ENCODE assay signal across 26 cellular contexts in the genomic region with DNA sequence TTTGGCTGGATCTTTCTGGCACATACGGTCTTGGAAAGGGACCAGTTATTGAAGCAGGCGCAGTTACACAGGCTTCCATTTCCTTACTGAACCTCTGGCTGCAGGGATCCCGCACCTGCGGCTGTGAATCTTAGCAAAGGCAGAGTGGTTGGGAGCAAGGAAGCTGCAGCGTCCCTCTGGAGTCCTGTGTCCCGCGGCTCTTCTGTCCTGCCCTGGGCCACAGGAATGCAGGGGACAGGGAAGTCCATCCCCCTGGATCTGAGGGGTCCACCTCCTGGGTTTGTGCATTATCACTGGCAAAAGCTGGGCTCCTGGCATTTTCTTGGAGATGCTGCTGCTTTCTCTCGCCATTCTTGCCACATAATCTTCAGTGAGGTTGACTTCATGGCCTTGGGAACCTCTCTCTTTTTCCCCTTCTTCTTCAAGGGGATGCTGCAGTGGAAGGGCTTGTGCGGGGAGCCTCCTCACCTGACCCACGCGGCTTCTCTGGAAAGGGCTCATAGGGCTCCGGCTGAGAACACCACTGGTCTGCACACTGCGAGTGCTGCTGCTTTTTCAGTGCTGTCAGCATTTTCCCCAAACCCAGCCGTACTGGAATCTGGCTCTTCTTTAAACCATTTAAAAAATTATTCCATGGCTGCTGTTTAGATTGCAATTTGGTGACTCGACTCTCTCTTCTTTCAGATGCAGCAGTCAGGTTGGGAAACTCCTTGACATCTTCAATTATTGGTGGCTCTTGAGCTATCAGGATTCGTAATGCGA.
"Had no signal": no experiment of that assay in that cellular context is flagged by ENCODE, and none has a peak within 500 bp of the region (broad histone marks: within the 10 kb centered on the region; RNA-seq: fewer than 3 reads in every experiment).

No MANE protein-coding gene starts in this region.

- H3K36me3 ChIP-seq: brain microvascular endothelial cell, cardiac muscle cell had no signal

- DNase-seq: activated CD4-positive, alpha-beta T cell treated with anti-CD3 and anti-CD28 coated beads for 4 hours; activated CD8-positive, alpha-beta memory T cell treated with anti-CD3 and anti-CD28 coated beads, Interleukin-2, amount 50 U/mL, for 4 hours; activated CD8-positive, alpha-beta T cell treated with anti-CD3 and anti-CD28 coated beads for 36 hours; activated gamma-delta T cell treated with Interleukin-2 at 50 U/mL for 16 hours; activated naive CD4-positive, alpha-beta T cell treated with anti-CD3 and anti-CD28 coated beads, Interleukin-2, amount 10 ng/mL, durations not matched to agents 7 days and 5 days; activated naive CD8-positive, alpha-beta T cell treated with anti-CD3 and anti-CD28 coated beads for 36 hours; activated T-cell treated with anti-CD3 and anti-CD28 coated beads, Interleukin-2, amount 50 U/mL, for 72 hours; brain microvascular endothelial cell; Kasumi-1; KBM-7; NCI-H1105 treated with DMSO at 0.1 percent for 48 hours; NCI-H1436 treated with DMSO at 0.1 percent for 48 hours; NCI-H1930; NCI-H2107; NCI-H2171 treated with DMSO at 0.1 percent for 48 hours; NCI-H226; NCI-H526; NCI-H82; PC-9; SHP77 treated with DMSO at 0.1 percent for 48 hours; T-helper 17 cell; T-helper 9 cell had no signal

- H3K4me1 Mint-ChIP-seq: activated naive CD4-positive, alpha-beta T cell treated with anti-CD3 and anti-CD28 coated beads, Interleukin-2, amount 10 ng/mL, durations not matched to agents 7 days and 5 days; activated naive CD8-positive, alpha-beta T cell treated with anti-CD3 and anti-CD28 coated beads for 36 hours; T-helper 17 cell had no signal

- H3K4me2 ChIP-seq: PC-9 had no signal

- H3K27ac ChIP-seq: brain microvascular endothelial cell, cardiac muscle cell, PC-9, VCaP had no signal

- H3K27ac Mint-ChIP-seq: activated CD8-positive, alpha-beta T cell treated with anti-CD3 and anti-CD28 coated beads for 36 hours; activated naive CD4-positive, alpha-beta T cell treated with anti-CD3 and anti-CD28 coated beads, Interleukin-2, amount 10 ng/mL, durations not matched to agents 7 days and 5 days; activated naive CD8-positive, alpha-beta T cell treated with anti-CD3 and anti-CD28 coated beads for 36 hours; activated T-cell treated with anti-CD3 and anti-CD28 coated beads, Interleukin-2, amount 50 U/mL, for 72 hours; activated T-helper 2 cell treated with anti-CD3 and anti-CD28 coated beads, Interferon-gamma antibody, Interleukin-2, Interleukin-4, amounts not matched to agents 10 μg/mL and 5 μg/mL and 100 μg/mL, durations not matched to agents 14 hours and 24 hours and 36 hours; T-helper 17 cell had no signal

- H3K4me3 Mint-ChIP-seq: activated CD8-positive, alpha-beta T cell treated with anti-CD3 and anti-CD28 coated beads for 36 hours; activated naive CD4-positive, alpha-beta T cell treated with anti-CD3 and anti-CD28 coated beads, Interleukin-2, amount 10 ng/mL, durations not matched to agents 7 days and 5 days; activated naive CD8-positive, alpha-beta T cell treated with anti-CD3 and anti-CD28 coated beads for 36 hours; activated T-cell treated with anti-CD3 and anti-CD28 coated beads, Interleukin-2, amount 50 U/mL, for 72 hours; T-helper 17 cell had no signal

- H3K27me3 ChIP-seq: brain microvascular endothelial cell, cardiac muscle cell had no signal

- H3K4me3 ChIP-seq: cardiac muscle cell, PC-9 had no signal

- H3K9me3 Mint-ChIP-seq: activated CD8-positive, alpha-beta T cell treated with anti-CD3 and anti-CD28 coated beads for 36 hours; activated naive CD4-positive, alpha-beta T cell treated with anti-CD3 and anti-CD28 coated beads, Interleukin-2, amount 10 ng/mL, durations not matched to agents 7 days and 5 days; activated naive CD8-positive, alpha-beta T cell treated with anti-CD3 and anti-CD28 coated beads for 36 hours; activated T-helper 2 cell treated with anti-CD3 and anti-CD28 coated beads, Interferon-gamma antibody, Interleukin-2, Interleukin-4, amounts not matched to agents 10 μg/mL and 5 μg/mL and 100 μg/mL, durations not matched to agents 14 hours and 24 hours and 36 hours had no signal

- ATAC-seq: activated CD4-positive, CD25-positive, alpha-beta regulatory T cell treated with anti-CD3 and anti-CD28 coated beads, Interleukin-2, amount 50 U/mL, for 24 hours; activated CD8-positive, alpha-beta T cell treated with anti-CD3 and anti-CD28 coated beads for 36 hours; activated T-cell treated with anti-CD3 and anti-CD28 coated beads, Interleukin-2, amount 50 U/mL, for 72 hours; T-helper 17 cell had no signal

- H3K27me3 Mint-ChIP-seq: activated CD8-positive, alpha-beta T cell treated with anti-CD3 and anti-CD28 coated beads for 36 hours; activated naive CD4-positive, alpha-beta T cell treated with anti-CD3 and anti-CD28 coated beads, Interleukin-2, amount 10 ng/mL, durations not matched to agents 7 days and 5 days; T-helper 17 cell had no signal

- H3K36me3 Mint-ChIP-seq: activated naive CD4-positive, alpha-beta T cell treated with anti-CD3 and anti-CD28 coated beads, Interleukin-2, amount 10 ng/mL, durations not matched to agents 7 days and 5 days; activated naive CD8-positive, alpha-beta T cell treated with anti-CD3 and anti-CD28 coated beads for 36 hours had no signal
